ENCODE assay signal across 8 cellular contexts in genomic region chr11:6320411-6321207, GRCh38. TPM values are rescaled to one million over a fixed set of nuclear protein-coding genes. Genes with fewer than 3 reads are reported as not detected.
DNase-seq lines count a peak whose midpoint lies in the region; ATAC-seq, FAIRE-seq and TF ChIP-seq lines count a peak whose summit lies in the region.

Gene CAVIN3 (minus strand): TSS chr11:6320501. CDS start chr11:6320476, 25 bp downstream.

- H3K27me3 ChIP-seq in HCT116 (ENCODE audit: insufficient read depth, low read length) (no peaks in the 10 kb centered on the region), bronchial epithelial cell (ENCODE audit: control insufficient read depth, insufficient read depth, low read length) (no peaks in the 10 kb centered on the region)

- no peaks in the 10 kb centered on the region for H3K79me2 ChIP-seq in HCT116 (ENCODE audit: insufficient read depth, low read length)

- no peaks in the 10 kb centered on the region for H3K9me3 ChIP-seq in HCT116 (ENCODE audit: control insufficient read depth in 1 of 2, insufficient read depth in 1 of 2, low read depth in 1 of 2, low read length in 2 of 2)

- CTCF ChIA-PET in HCT116 (lab: Charles Lee) = interaction anchor here (1.0 to 1.7 kb wide), 6 partner anchors 22 to 70 kb away, joined by 3 to 18 read pairs (median 8); no protein-coding TSS in a partner anchor

- H3K36me3 ChIP-seq in HCT116 (ENCODE audit: control insufficient read depth in 1 of 2, insufficient read depth in 2 of 2, low read length in 2 of 2) (no peaks in the 10 kb centered on the region), bronchial epithelial cell (ENCODE audit: control insufficient read depth, insufficient read depth, low read length) (no peaks in the 10 kb centered on the region)

- no TSS peak for BruUV-seq in HCT116 (replicated peaks; lab: Mats Ljungman, UMichigan)

- TF ChIP-seq RAD21 in HCT116 (IDR thresholded peaks at IDR 0.05; ENCODE audit: low read depth) = no peak

- peaks cover 36 to 51% of the 10 kb centered on the region in 2 experiments for H3K4me1 ChIP-seq in HCT116 (ENCODE audit: control insufficient read depth in 1 of 2, insufficient read depth in 2 of 2, low read length in 2 of 2)

- H2AFZ ChIP-seq in HCT116 (ENCODE audit: low read depth, low read length, poor library complexity, severe bottlenecking) = peak within 1 kb of the TSS; percentile 41

- ATAC-seq in HCT116 = peak; percentile 65

- FAIRE-seq in bronchial epithelial cell (lab: Jason Lieb, UNC) = no peak

- no peaks in the 10 kb centered on the region for H4K20me1 ChIP-seq in HCT116 (ENCODE audit: insufficient read depth)

- peak within 1 kb of the TSS; percentile 74 for H3K9ac ChIP-seq in HCT116 (ENCODE audit: low read length)

- intact Hi-C loops in HCT116 (cut with micrococcal nuclease) = loop anchor here (10.0 kb wide), 1 partner anchor 636 kb away; the partner anchor contains the start of genes TRIM22 and TRIM5

- H3K4me2 ChIP-seq in HCT116 (ENCODE audit: low read length) = peak within 1 kb of the TSS; percentile 89

- H3K9me2 ChIP-seq in HCT116 (ENCODE audit: insufficient read depth) = no peaks in the 10 kb centered on the region

- RAD21 ChIA-PET in HCT116 (lab: Charles Lee; ENCODE audit: low non-redundant PET in 1 of 2, low total read pairs in 2 of 2, uncharacterized antibody in 2 of 2, unreplicated experiment in 2 of 2) = interaction anchor here in 1 of 2 experiments (1.2 kb wide), 1 partner anchor 33 kb away, joined by 3 read pairs; no protein-coding TSS in a partner anchor

- no peak for TF ChIP-seq CTCF in HCT116 (IDR thresholded peaks at IDR 0.05 in 2 of 3, conservative IDR thresholded peaks at IDR 0.05 in 1 of 3; ENCODE audit: borderline replicate concordance in 1 of 3, insufficient read depth in 1 of 3, low read depth in 2 of 3, low read length in 2 of 3)
- no peak for TF ChIP-seq CTCF in bronchial epithelial cell (IDR thresholded peaks at IDR 0.05; ENCODE audit: insufficient read depth, low read length, severe bottlenecking)

- peak; percentile 50 for DNase-seq in G401 (ENCODE audit: low spot score)
- peak; percentile 48 for DNase-seq in HCT116 (ENCODE audit: low read depth, low spot score)
- peak; percentile 96 for DNase-seq in RPMI7951 (ENCODE audit: low read depth)
- DNase-seq in bronchial epithelial cell (ENCODE audit: low read depth) = peak; percentile 73
- peak; percentile 96 for DNase-seq in islet precursor cell
- peak; percentile 86 for DNase-seq in stimulated activated CD4-positive, alpha-beta T cell treated with anti-CD3 and anti-CD28 coated beads, Interleukin-1b, Interleukin-23, amount 100 ng/mL, for 48 hours
- no peak for DNase-seq in OCI-M1 (lab: John Stamatoyannopoulos, UW)
- DNase-seq in NK-92 treated with Interleukin-12 subunit alpha and Interleukin-12 subunit beta, amount 100 ng/mL, for 24 hours (lab: John Stamatoyannopoulos, UW) = no peak

- in situ Hi-C loops in G401 (cut with HindIII; ENCODE audit: low sequenced_read_pairs) = no loop called here

- TF ChIP-seq POLR2A in HCT116 (IDR thresholded peaks at IDR 0.05; ENCODE audit: borderline replicate concordance, extremely low read depth, insufficient read depth, insufficient read length) = peak; percentile 37

- peak within 1 kb of the TSS; percentile 94 for H3K27ac ChIP-seq in HCT116 (ENCODE audit: low read depth, low read length)

- POLR2A ChIA-PET in HCT116 (lab: Charles Lee) = interaction anchor here (1.0 kb wide), 1 partner anchor 25 kb away, joined by 3 read pairs; no protein-coding TSS in a partner anchor

- H3K4me3 ChIP-seq in HCT116 (replicated peaks in 1 of 2; ENCODE audit: low read depth in 1 of 2, low read length in 2 of 2) (peak within 1 kb of the TSS; percentile 49 to 64), bronchial epithelial cell (ENCODE audit: low read depth, low read length) (peak within 1 kb of the TSS; percentile 59)

TF ChIP-seq in HCT116, 20 proteins besides CTCF, POLR2A, EP300 and RAD21:
- TF ChIP-seq FOSL1 (IDR thresholded peaks at IDR 0.05; ENCODE audit: low read depth) = peak; percentile 19
- TF ChIP-seq ELF1 (IDR thresholded peaks at IDR 0.05; ENCODE audit: borderline replicate concordance, low read depth) = no peak
- peak; percentile 10 for TF ChIP-seq MAX (IDR thresholded peaks at IDR 0.05)
- TF ChIP-seq SIN3A (IDR thresholded peaks at IDR 0.05; ENCODE audit: low read depth) = no peak; the same call in 1 of the 2 replicates
- TF ChIP-seq SP1 (IDR thresholded peaks at IDR 0.05; ENCODE audit: low read depth) = 0 out of 2 replicates have a peak, but pooled peaks have one; percentile 8
- 0 out of 2 replicates have a peak, but pooled peaks have one; percentile 16 for TF ChIP-seq CBX3 (IDR thresholded peaks at IDR 0.05; ENCODE audit: low read depth)
- no peak for TF ChIP-seq TCF7L2 (IDR thresholded peaks at IDR 0.05; ENCODE audit: borderline replicate concordance, extremely low read depth, insufficient read depth, insufficient read length)
- TF ChIP-seq JUND (IDR thresholded peaks at IDR 0.05) = peak; percentile 18; the same call in 1 of the 2 replicates
- TF ChIP-seq POLR2AphosphoS5 (IDR thresholded peaks at IDR 0.05; ENCODE audit: low read depth, low read length) = peak; percentile 76; the same call in 1 of the 2 replicates
- TF ChIP-seq ZFX (IDR thresholded peaks at IDR 0.05) = peak; percentile 74

RNA-seq across cellular contexts. Expression of gene CAVIN3, which starts in this region (rescaled TPM):
- 59.5 and 60.8 TPM in 2 replicates for total RNA-seq in G401 (2014; rRNA removed; shearing (Covaris generic))
- 18.6 TPM for total RNA-seq in HCT116 (2021; ENCODE audit: unreplicated experiment)
- polyA plus RNA-seq in HCT116 (2012) = 22.0 and 24.2 TPM in 2 replicates
- total RNA-seq in RPMI7951 (2014; rRNA removed; shearing (Covaris generic)) = 200 and 367 TPM in 2 replicates
- total RNA-seq in bronchial epithelial cell = 35.0 and 41.6 TPM in 2 replicates

Comparison
In these comparisons a context has a peak if more than half of its experiments do, and no peak if none do; other contexts are left out.
1. DNase-seq: peak in G401 (single experiment), HCT116 (single experiment), RPMI7951 (single experiment), bronchial epithelial cell (single experiment), islet precursor cell (single experiment) and stimulated activated CD4-positive, alpha-beta T cell treated with anti-CD3 and anti-CD28 coated beads, Interleukin-1b, Interleukin-23, amount 100 ng/mL, for 48 hours (single experiment); none in OCI-M1 (single experiment) and NK-92 treated with Interleukin-12 subunit alpha and Interleukin-12 subunit beta, amount 100 ng/mL, for 24 hours (single experiment).